Comparison of ENCODE assay signal across 31 cellular contexts in the genomic region with DNA sequence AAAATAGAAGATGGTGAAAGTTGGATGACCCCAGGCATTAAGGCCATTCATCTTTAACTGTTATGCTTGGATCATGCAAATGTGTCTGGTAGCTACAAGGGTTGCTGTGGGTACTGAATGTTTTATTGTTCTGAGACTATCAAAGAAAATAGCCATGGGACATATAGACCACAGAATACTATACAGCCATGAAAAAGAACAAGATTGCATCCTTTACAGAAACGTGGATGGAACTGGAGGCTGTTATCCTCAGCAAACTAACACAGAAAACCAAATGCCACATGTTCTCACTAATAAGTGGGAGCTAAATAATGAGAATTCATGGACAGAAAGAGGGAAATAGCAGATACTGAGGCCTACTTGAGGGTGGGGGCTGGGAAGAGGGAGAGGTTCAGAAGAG.
"Had no signal": no experiment of that assay in that cellular context is flagged by ENCODE, and none has a peak within 500 bp of the region (broad histone marks: within the 10 kb centered on the region; RNA-seq: fewer than 3 reads in every experiment).

No MANE protein-coding gene starts in this region.

- H3K27me3 ChIP-seq: adrenal gland, breast epithelium, cardiac muscle cell, colonic mucosa, foreskin keratinocyte, gastrocnemius medialis, heart left ventricle had no signal

- H3K27me3 Mint-ChIP-seq: activated CD4-positive, alpha-beta memory T cell treated with anti-CD3 and anti-CD28 coated beads, Interleukin-2, amount 10 ng/mL, durations not matched to agents 7 days and 5 days; activated CD4-positive, alpha-beta T cell treated with anti-CD3 and anti-CD28 coated beads, Interleukin-2, amount 10 ng/mL, durations not matched to agents 7 days and 5 days; activated naive CD8-positive, alpha-beta T cell; activated T-helper 17 cell treated with anti-CD3 and anti-CD28 coated beads, Interleukin-2, amount 50 U/mL, for 72 hours; brain had no signal

- H3K9me3 Mint-ChIP-seq: activated CD4-positive, alpha-beta memory T cell treated with anti-CD3 and anti-CD28 coated beads, Interleukin-2, amount 10 ng/mL, durations not matched to agents 7 days and 5 days; activated CD4-positive, alpha-beta T cell treated with anti-CD3 and anti-CD28 coated beads, Interleukin-2, amount 10 ng/mL, durations not matched to agents 7 days and 5 days; activated T-cell treated with anti-CD3 and anti-CD28 coated beads, Interleukin-2, amount 50 U/mL, for 4 hours; activated T-helper 17 cell treated with anti-CD3 and anti-CD28 coated beads, Interleukin-2, amount 50 U/mL, for 72 hours had no signal

- H3K36me3 ChIP-seq: adrenal gland, breast epithelium, cardiac muscle cell, colonic mucosa, gastrocnemius medialis, heart left ventricle had no signal

- H3K4me1 ChIP-seq: breast epithelium, colonic mucosa, foreskin keratinocyte had no signal

- H3K9me3 ChIP-seq: adrenal gland, breast epithelium, colonic mucosa, gastrocnemius medialis, heart left ventricle had no signal

- H3K4me3 Mint-ChIP-seq: activated CD4-positive, alpha-beta memory T cell treated with anti-CD3 and anti-CD28 coated beads, Interleukin-2, amount 10 ng/mL, durations not matched to agents 7 days and 5 days; activated CD4-positive, alpha-beta T cell treated with anti-CD3 and anti-CD28 coated beads, Interleukin-2, amount 10 ng/mL, durations not matched to agents 7 days and 5 days; activated naive CD8-positive, alpha-beta T cell; activated T-cell treated with anti-CD3 and anti-CD28 coated beads, Interleukin-2, amount 50 U/mL, for 4 hours; activated T-helper 17 cell treated with anti-CD3 and anti-CD28 coated beads, Interleukin-2, amount 50 U/mL, for 72 hours; WTC11 had no signal

- H3K27ac Mint-ChIP-seq: activated CD4-positive, alpha-beta memory T cell treated with anti-CD3 and anti-CD28 coated beads, Interleukin-2, amount 10 ng/mL, durations not matched to agents 7 days and 5 days; activated CD4-positive, alpha-beta T cell treated with anti-CD3 and anti-CD28 coated beads, Interleukin-2, amount 10 ng/mL, durations not matched to agents 7 days and 5 days; activated naive CD8-positive, alpha-beta T cell; activated T-helper 17 cell treated with anti-CD3 and anti-CD28 coated beads, Interleukin-2, amount 50 U/mL, for 72 hours; WTC11 had no signal

- DNase-seq: activated CD4-positive, alpha-beta memory T cell treated with anti-CD3 and anti-CD28 coated beads, Interleukin-2, amount 10 ng/mL, durations not matched to agents 7 days and 5 days; activated CD4-positive, alpha-beta T cell treated with anti-CD3 and anti-CD28 coated beads for 1 hour; activated CD4-positive, alpha-beta T cell treated with anti-CD3 and anti-CD28 coated beads for 4 hours; activated CD4-positive, alpha-beta T cell treated with anti-CD3 and anti-CD28 coated beads, Interleukin-2, amount 10 ng/mL, durations not matched to agents 7 days and 5 days; activated CD4-positive, alpha-beta T cell treated with anti-CD3 and anti-CD28 coated beads, Interleukin-2, amount 50 U/mL, for 4 hours; activated CD8-positive, alpha-beta memory T cell treated with anti-CD3 and anti-CD28 coated beads, Interleukin-2, amount 50 U/mL, for 48 hours; activated effector memory CD4-positive, alpha-beta T cell treated with Interleukin-2 at 50 U/mL for 16 hours; activated gamma-delta T cell treated with Interleukin-2 at 50 U/mL for 16 hours; activated naive CD4-positive, alpha-beta T cell treated with anti-CD3 and anti-CD28 coated beads, Interleukin-2, amount 50 U/mL, for 16 hours; activated naive CD4-positive, alpha-beta T cell treated with Interleukin-2 at 50 U/mL for 16 hours; activated T-cell treated with anti-CD3 and anti-CD28 coated beads, Interleukin-2, amount 50 U/mL, for 4 hours; adrenal gland; amygdala; aorta; central memory CD4-positive, alpha-beta T cell; cerebellar nuclear complex; colonic mucosa; effector CD8-positive, alpha-beta T cell; foreskin keratinocyte; gastrocnemius medialis; glutamatergic neuron; heart left ventricle; T-helper 2 cell had no signal

- FAIRE-seq: endometrium had no signal

- H3K4me3 ChIP-seq: adrenal gland, breast epithelium, cardiac muscle cell, colonic mucosa, gastrocnemius medialis, heart left ventricle had no signal

- H3K27ac ChIP-seq: adrenal gland, breast epithelium, colonic mucosa, foreskin keratinocyte, gastrocnemius medialis had no signal

- ATAC-seq: activated T-cell treated with anti-CD3 and anti-CD28 coated beads, Interleukin-2, amount 50 U/mL, for 4 hours; activated T-helper 17 cell treated with anti-CD3 and anti-CD28 coated beads, Interleukin-2, amount 50 U/mL, for 72 hours; esophagus mucosa; foreskin keratinocyte; gastrocnemius medialis; heart left ventricle; WTC11 had no signal

- H3K36me3 Mint-ChIP-seq: brain had no signal
